Comparison of ENCODE assay signal across 24 cellular contexts in genomic region chr3:44120721-44121582, GRCh38.
DNase-seq lines count a peak whose midpoint lies in the region; ATAC-seq, FAIRE-seq and TF ChIP-seq lines count a peak whose summit lies in the region.
"Had no signal": no experiment of that assay in that cellular context is flagged by ENCODE, and none has a peak within 500 bp of the region (broad histone marks: within the 10 kb centered on the region; RNA-seq: fewer than 3 reads in every experiment).

No MANE protein-coding gene starts in this region.

- no peak overlapping the region for H3K27ac Mint-ChIP-seq in natural killer cell
- H3K27ac Mint-ChIP-seq: naive thymus-derived CD8-positive, alpha-beta T cell; T-helper 1 cell treated with Interleukin-12 subunit alpha and Interleukin-12 subunit beta and Interleukin-4 antibody, amounts not matched to agents 30 μg/mL and 1 μg/mL, for 36 hours had no signal

- TF ChIP-seq POLR2A in A549 (IDR thresholded peaks at IDR 0.05; ENCODE audit: low read length), result no peak

- H3K4me2 ChIP-seq in A549, result no peak overlapping the region

- H3K27me3 ChIP-seq in left lung (no peaks in the 10 kb centered on the region), aorta (ENCODE audit: control insufficient read depth in 1 of 2, insufficient read depth in 2 of 2, low read length in 1 of 2) (no peaks in the 10 kb centered on the region)
- H3K27me3 ChIP-seq: upper lobe of left lung had no signal

- no peaks in the 10 kb centered on the region for H3K9me3 Mint-ChIP-seq in natural killer cell
- H3K9me3 Mint-ChIP-seq: naive thymus-derived CD8-positive, alpha-beta T cell; T-helper 1 cell treated with Interleukin-12 subunit alpha and Interleukin-12 subunit beta and Interleukin-4 antibody, amounts not matched to agents 30 μg/mL and 1 μg/mL, for 36 hours had no signal

- CTCF ChIA-PET in A549 (lab: Yijun Ruan, JAX), result no interaction called here

- H3K36me3 ChIP-seq in left lung (no peaks in the 10 kb centered on the region), aorta (ENCODE audit: control insufficient read depth in 1 of 2, insufficient read depth in 2 of 2, low read length in 1 of 2) (no peaks in the 10 kb centered on the region)
- H3K36me3 ChIP-seq: HAP-1, spleen, upper lobe of left lung had no signal

- peaks cover 10 to 26% of the 10 kb centered on the region in 2 donors for H3K27me3 Mint-ChIP-seq in natural killer cell (ENCODE audit: low read depth in 2 of 2)

- TF ChIP-seq RAD21 in A549 (conservative IDR thresholded peaks at IDR 0.05 in 1 of 2, IDR thresholded peaks at IDR 0.05 in 1 of 2), result no peak

- no peak for FAIRE-seq in A549 (lab: Jason Lieb, UNC)
- FAIRE-seq: A204.1, K562, RCC 7860 had no signal

- no peaks in the 10 kb centered on the region for H3K4me1 Mint-ChIP-seq in natural killer cell
- H3K4me1 Mint-ChIP-seq: naive thymus-derived CD8-positive, alpha-beta T cell had no signal

- 67% methylated on average over 6 of the region's 6 CpGs for WGBS in A549 (ENCODE audit: missing lambda C conversion rate)
- WGBS in aorta, 2 donors, result 52 to 55% methylated on average over 6 of the region's 6 CpGs

- H3K4me3 Mint-ChIP-seq in natural killer cell, result no peak overlapping the region
- H3K4me3 Mint-ChIP-seq: naive thymus-derived CD8-positive, alpha-beta T cell; T-helper 1 cell treated with Interleukin-12 subunit alpha and Interleukin-12 subunit beta and Interleukin-4 antibody, amounts not matched to agents 30 μg/mL and 1 μg/mL, for 36 hours had no signal

- TF ChIP-seq CTCF in A549 (IDR thresholded peaks at IDR 0.05), result no peak
- no peak for TF ChIP-seq CTCF in epithelial cell of proximal tubule (conservative IDR thresholded peaks at IDR 0.05; ENCODE audit: low read depth, low read length)
- no peak for TF ChIP-seq CTCF in left lung (IDR thresholded peaks at IDR 0.05)
- TF ChIP-seq CTCF in natural killer cell (IDR thresholded peaks at IDR 0.05), result no peak

- intact Hi-C loops in left lung (cut with DNase I) (no loop called here), natural killer cell (cut with micrococcal nuclease) (no loop called here), aorta (cut with DNase I) (no loop called here)

- no peak for TF ChIP-seq EP300 in A549 (IDR thresholded peaks at IDR 0.05)

- H3K9me3 ChIP-seq in A549 (no peaks in the 10 kb centered on the region; the same call in 2 of the 3 replicates), left lung (no peaks in the 10 kb centered on the region), aorta (ENCODE audit: control insufficient read depth, low read length) (no peaks in the 10 kb centered on the region)
- H3K9me3 ChIP-seq: HAP-1, spleen, upper lobe of left lung had no signal

- no peak overlapping the region for H3K27ac ChIP-seq in A549
- H3K27ac ChIP-seq in left lung, result no peak overlapping the region
- H3K27ac ChIP-seq in aorta (ENCODE audit: low read depth in 1 of 2, low read length in 2 of 2), result no peak overlapping the region
- H3K27ac ChIP-seq: C4-2B, HL-60, spleen, upper lobe of left lung had no signal

- POLR2A ChIA-PET in A549 (lab: Yijun Ruan, JAX), result no interaction called here

- H3K4me3 ChIP-seq in A549, result no peak overlapping the region
- no peak overlapping the region for H3K4me3 ChIP-seq in epithelial cell of proximal tubule (ENCODE audit: low read depth, low read length)
- H3K4me3 ChIP-seq in left lung, result no peak overlapping the region
- H3K4me3 ChIP-seq in aorta (ENCODE audit: low read length in 2 of 2), result no peak overlapping the region
- H3K4me3 ChIP-seq: HAP-1, K562, spleen, upper lobe of left lung had no signal

- no peaks in the 10 kb centered on the region; the same call in 2 of the 3 replicates for H3K4me1 ChIP-seq in A549
- no peaks in the 10 kb centered on the region for H3K4me1 ChIP-seq in left lung
- no peaks in the 10 kb centered on the region for H3K4me1 ChIP-seq in aorta (ENCODE audit: control insufficient read depth in 1 of 2, insufficient read depth in 2 of 2, low read length in 2 of 2)
- H3K4me1 ChIP-seq: HAP-1, spleen, upper lobe of left lung had no signal

- no peaks in the 10 kb centered on the region for H3K36me3 Mint-ChIP-seq in natural killer cell
- H3K36me3 Mint-ChIP-seq: naive thymus-derived CD8-positive, alpha-beta T cell had no signal

- DNase-seq in A549 (ENCODE audit: low read depth in 1 of 2, low spot score in 1 of 2), result no peak
- peak; percentile 46 for DNase-seq in M059J (ENCODE audit: low read depth)
- DNase-seq in epithelial cell of proximal tubule (ENCODE audit: low read depth), result peak; percentile 60
- DNase-seq in left lung, result no peak
- DNase-seq in natural killer cell, result no peak
- no peak for DNase-seq in NCI-H1436 (lab: John Stamatoyannopoulos, UW)
- no peak for DNase-seq in aorta
- DNase-seq: activated CD4-positive, CD25-positive, alpha-beta regulatory T cell; DMS 273 treated with DMSO at 0.1 percent for 48 hours; effector memory CD4-positive, alpha-beta T cell; naive thymus-derived CD8-positive, alpha-beta T cell; NCI-H1092 treated with DMSO at 0.1 percent for 48 hours; NCI-H2171; NCI-H748 treated with DMSO at 0.1 percent for 48 hours; spleen; upper lobe of left lung had no signal

- ATAC-seq in A549 (peak in 1 of 2 experiments; percentile 3; a peak in 2 of 6 replicates), left lung (peak; percentile 46), HG02623 (IDR thresholded peaks at IDR 0.05; ENCODE audit: unreplicated experiment) (no peak), natural killer cell (no peak), aorta (ENCODE audit: low FRiP score) (no peak)
- ATAC-seq: K562; naive thymus-derived CD8-positive, alpha-beta T cell had no signal

TF ChIP-seq in A549, 52 proteins besides CTCF, POLR2A, EP300 and RAD21:
- TF ChIP-seq, protein P1, sequence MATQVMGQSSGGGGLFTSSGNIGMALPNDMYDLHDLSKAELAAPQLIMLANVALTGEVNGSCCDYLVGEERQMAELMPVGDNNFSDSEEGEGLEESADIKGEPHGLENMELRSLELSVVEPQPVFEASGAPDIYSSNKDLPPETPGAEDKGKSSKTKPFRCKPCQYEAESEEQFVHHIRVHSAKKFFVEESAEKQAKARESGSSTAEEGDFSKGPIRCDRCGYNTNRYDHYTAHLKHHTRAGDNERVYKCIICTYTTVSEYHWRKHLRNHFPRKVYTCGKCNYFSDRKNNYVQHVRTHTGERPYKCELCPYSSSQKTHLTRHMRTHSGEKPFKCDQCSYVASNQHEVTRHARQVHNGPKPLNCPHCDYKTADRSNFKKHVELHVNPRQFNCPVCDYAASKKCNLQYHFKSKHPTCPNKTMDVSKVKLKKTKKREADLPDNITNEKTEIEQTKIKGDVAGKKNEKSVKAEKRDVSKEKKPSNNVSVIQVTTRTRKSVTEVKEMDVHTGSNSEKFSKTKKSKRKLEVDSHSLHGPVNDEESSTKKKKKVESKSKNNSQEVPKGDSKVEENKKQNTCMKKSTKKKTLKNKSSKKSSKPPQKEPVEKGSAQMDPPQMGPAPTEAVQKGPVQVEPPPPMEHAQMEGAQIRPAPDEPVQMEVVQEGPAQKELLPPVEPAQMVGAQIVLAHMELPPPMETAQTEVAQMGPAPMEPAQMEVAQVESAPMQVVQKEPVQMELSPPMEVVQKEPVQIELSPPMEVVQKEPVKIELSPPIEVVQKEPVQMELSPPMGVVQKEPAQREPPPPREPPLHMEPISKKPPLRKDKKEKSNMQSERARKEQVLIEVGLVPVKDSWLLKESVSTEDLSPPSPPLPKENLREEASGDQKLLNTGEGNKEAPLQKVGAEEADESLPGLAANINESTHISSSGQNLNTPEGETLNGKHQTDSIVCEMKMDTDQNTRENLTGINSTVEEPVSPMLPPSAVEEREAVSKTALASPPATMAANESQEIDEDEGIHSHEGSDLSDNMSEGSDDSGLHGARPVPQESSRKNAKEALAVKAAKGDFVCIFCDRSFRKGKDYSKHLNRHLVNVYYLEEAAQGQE (IDR thresholded peaks at IDR 0.05), result no peak
- TF ChIP-seq HOXA7 (CRISPR knock-in tag; IDR thresholded peaks at IDR 0.05), result 0 out of 2 replicates have a peak, but pooled peaks have one; percentile 15
- TF ChIP-seq, protein P2, sequence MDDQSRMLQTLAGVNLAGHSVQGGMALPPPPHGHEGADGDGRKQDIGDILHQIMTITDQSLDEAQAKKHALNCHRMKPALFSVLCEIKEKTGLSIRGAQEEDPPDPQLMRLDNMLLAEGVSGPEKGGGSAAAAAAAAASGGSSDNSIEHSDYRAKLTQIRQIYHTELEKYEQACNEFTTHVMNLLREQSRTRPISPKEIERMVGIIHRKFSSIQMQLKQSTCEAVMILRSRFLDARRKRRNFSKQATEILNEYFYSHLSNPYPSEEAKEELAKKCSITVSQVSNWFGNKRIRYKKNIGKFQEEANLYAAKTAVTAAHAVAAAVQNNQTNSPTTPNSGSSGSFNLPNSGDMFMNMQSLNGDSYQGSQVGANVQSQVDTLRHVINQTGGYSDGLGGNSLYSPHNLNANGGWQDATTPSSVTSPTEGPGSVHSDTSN (IDR thresholded peaks at IDR 0.05), result 0 out of 2 replicates have a peak, but pooled peaks have one; percentile 49

Comparison
In these comparisons a context has a peak if more than half of its experiments do, and no peak if none do; other contexts are left out.
1. DNase-seq: peak in M059J (single experiment) and epithelial cell of proximal tubule (single experiment); none in A549 (0 of 2), left lung (0 of 2), natural killer cell (single experiment), NCI-H1436 (single experiment) and aorta (0 of 2).